ENCODE assay signal across 9 cellular contexts in the genomic region with DNA sequence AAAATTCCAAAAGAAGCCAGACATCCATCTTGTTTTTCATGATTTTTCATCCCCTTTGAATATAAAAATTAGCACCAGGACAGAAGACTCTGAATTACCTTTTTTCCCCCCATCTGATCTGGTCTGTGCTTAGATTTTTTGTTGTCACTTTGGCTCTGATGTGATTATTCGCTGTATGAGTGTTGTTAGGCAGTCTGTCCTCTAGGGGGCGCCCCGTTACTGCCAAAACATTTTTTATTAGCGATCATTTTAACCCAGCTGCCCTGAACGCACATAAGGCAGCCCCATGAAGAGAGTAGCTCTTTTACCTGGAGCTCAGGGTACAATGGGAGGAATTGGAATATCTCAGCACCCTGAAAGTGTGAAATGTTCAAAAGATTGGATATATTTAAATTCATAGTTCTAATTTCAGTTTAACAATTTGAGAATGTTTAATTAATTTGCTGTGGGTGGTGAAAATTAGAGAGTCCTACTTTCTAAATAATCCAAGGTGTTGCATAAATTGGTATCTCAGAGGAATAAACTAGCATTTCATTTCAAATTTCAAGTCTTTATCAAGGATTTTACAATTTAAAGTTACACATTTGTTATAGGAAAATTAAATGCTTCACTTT.
A peak's percentile ranks its signal among the peaks of the same experiment; 100 is the strongest.
DNase-seq lines count a peak whose midpoint lies in the region; ATAC-seq and TF ChIP-seq lines count a peak whose summit lies in the region.
"Had no signal": no experiment of that assay in that cellular context is flagged by ENCODE, and none has a peak within 500 bp of the region (broad histone marks: within the 10 kb centered on the region; RNA-seq: fewer than 3 reads in every experiment).

No MANE protein-coding gene starts in this region.

- H3K4me1 Mint-ChIP-seq in activated T-cell treated with anti-CD3 and anti-CD28 coated beads, Interleukin-2, amount 50 U/mL, for 4 hours (ENCODE audit: low read depth) = peaks cover 2% of the 10 kb centered on the region
- H3K4me1 Mint-ChIP-seq in nephron progenitor cell = peaks cover 5% of the 10 kb centered on the region

- no TSS peak for BruUV-seq in Panc1 (replicated peaks; lab: Mats Ljungman, UMichigan)

- H3K4me2 ChIP-seq in fibroblast of lung (ENCODE audit: extremely low read depth, insufficient read depth, low read length) = no peak overlapping the region

- in situ Hi-C loops in Panc1 (cut with HindIII; ENCODE audit: low pct_unique_long_range_greater_than_20kb, low sequenced_read_pairs) = no loop called here

- no peaks in the 10 kb centered on the region for H3K79me2 ChIP-seq in fibroblast of lung (ENCODE audit: control insufficient read depth, insufficient read depth, low read length)

- H3K9me3 ChIP-seq in Panc1 (ENCODE audit: control insufficient read depth, insufficient read depth, low read depth, low read length) (no peaks in the 10 kb centered on the region), fibroblast of lung (ENCODE audit: control insufficient read depth, insufficient read depth, low read depth, low read length) (no peaks in the 10 kb centered on the region)

- no peaks in the 10 kb centered on the region for H4K20me1 ChIP-seq in fibroblast of lung (ENCODE audit: control insufficient read depth, extremely low read depth, insufficient read depth, low read length)

- POLR2A ChIA-PET in Panc1 (lab: Charles Lee) = no interaction called here

- no peak overlapping the region for H2AFZ ChIP-seq in fibroblast of lung (ENCODE audit: low read length)

- H3K27me3 ChIP-seq in Panc1 (ENCODE audit: control insufficient read depth, insufficient read depth, low read length) (no peaks in the 10 kb centered on the region), fibroblast of lung (ENCODE audit: control insufficient read depth, insufficient read depth, low read length) (no peaks in the 10 kb centered on the region)

- H3K36me3 Mint-ChIP-seq in activated T-cell treated with anti-CD3 and anti-CD28 coated beads, Interleukin-2, amount 50 U/mL, for 4 hours (ENCODE audit: insufficient read depth) = peaks cover 30% of the 10 kb centered on the region
- H3K36me3 Mint-ChIP-seq in nephron progenitor cell (ENCODE audit: low read depth) = peaks cover 69% of the 10 kb centered on the region

- no peaks in the 10 kb centered on the region for H3K4me1 ChIP-seq in Panc1 (ENCODE audit: control insufficient read depth, insufficient read depth, low read length)
- no peaks in the 10 kb centered on the region for H3K4me1 ChIP-seq in fibroblast of lung (ENCODE audit: control insufficient read depth, extremely low read depth, insufficient read depth, low read length)

- H3K4me3 ChIP-seq in Panc1 (ENCODE audit: low read depth in 2 of 2, low read length in 2 of 2) (no peak overlapping the region), fibroblast of lung (replicated peaks in 1 of 4; ENCODE audit: control extremely low read depth in 1 of 4, insufficient read depth in 1 of 4, low read depth in 3 of 4, low read length in 4 of 4) (no peak overlapping the region)

- H3K27me3 Mint-ChIP-seq in activated T-cell treated with anti-CD3 and anti-CD28 coated beads, Interleukin-2, amount 50 U/mL, for 4 hours (ENCODE audit: low read depth) = no peaks in the 10 kb centered on the region
- no peaks in the 10 kb centered on the region for H3K27me3 Mint-ChIP-seq in nephron progenitor cell (ENCODE audit: low read depth, poor library complexity)

- peak; percentile 95 for TF ChIP-seq CTCF in Panc1 (IDR thresholded peaks at IDR 0.05)
- peak; percentile 79 to 87 for TF ChIP-seq CTCF in fibroblast of lung (conservative IDR thresholded peaks at IDR 0.05 in 1 of 2, IDR thresholded peaks at IDR 0.05 in 1 of 2; ENCODE audit: low read depth in 1 of 2, low read length in 2 of 2)
- peak; percentile 92 for TF ChIP-seq CTCF in nephron progenitor cell (IDR thresholded peaks at IDR 0.05)

- H3K27ac Mint-ChIP-seq in nephron progenitor cell = no peak overlapping the region
- H3K27ac Mint-ChIP-seq: T-helper 1 cell treated with Interleukin-12 subunit alpha and Interleukin-12 subunit beta and Interleukin-4 antibody, amounts not matched to agents 30 μg/mL and 1 μg/mL, for 36 hours had no signal

- no peak overlapping the region for H3K9ac ChIP-seq in fibroblast of lung (ENCODE audit: insufficient read depth, low read length)

- ATAC-seq in Panc1 (peak; percentile 85), GM18511 (IDR thresholded peaks at IDR 0.05; ENCODE audit: unreplicated experiment) (no peak)
- peak; percentile 81 to 91 for ATAC-seq in activated T-cell treated with anti-CD3 and anti-CD28 coated beads, Interleukin-2, amount 50 U/mL, for 4 hours

- H3K36me3 ChIP-seq in Panc1 (ENCODE audit: control insufficient read depth, insufficient read depth, low read length) (peaks cover 41% of the 10 kb centered on the region), fibroblast of lung (ENCODE audit: control insufficient read depth, insufficient read depth, low read length) (peaks cover 4% of the 10 kb centered on the region)

- H3K9me3 Mint-ChIP-seq in activated T-cell treated with anti-CD3 and anti-CD28 coated beads, Interleukin-2, amount 50 U/mL, for 4 hours = no peaks in the 10 kb centered on the region
- H3K9me3 Mint-ChIP-seq in nephron progenitor cell = no peaks in the 10 kb centered on the region
- H3K9me3 Mint-ChIP-seq: T-helper 1 cell treated with Interleukin-12 subunit alpha and Interleukin-12 subunit beta and Interleukin-4 antibody, amounts not matched to agents 30 μg/mL and 1 μg/mL, for 36 hours had no signal

- no peak overlapping the region for H3K27ac ChIP-seq in Panc1 (ENCODE audit: low read length)
- no peak overlapping the region for H3K27ac ChIP-seq in fibroblast of lung (ENCODE audit: insufficient read depth, low read length)

- CTCF ChIA-PET in Panc1 (lab: Charles Lee) = interaction anchor here (1.0 kb wide), 1 partner anchor 64 kb away, joined by 6 read pairs; no protein-coding TSS in a partner anchor

- H3K4me3 Mint-ChIP-seq in activated T-cell treated with anti-CD3 and anti-CD28 coated beads, Interleukin-2, amount 50 U/mL, for 4 hours = no peak overlapping the region
- H3K4me3 Mint-ChIP-seq in nephron progenitor cell = no peak overlapping the region
- H3K4me3 Mint-ChIP-seq: T-helper 1 cell treated with Interleukin-12 subunit alpha and Interleukin-12 subunit beta and Interleukin-4 antibody, amounts not matched to agents 30 μg/mL and 1 μg/mL, for 36 hours had no signal

- intact Hi-C loops in Panc1 (cut with micrococcal nuclease; ENCODE audit: unreplicated experiment) = loop anchor here (1.0 to 5.0 kb wide), 2 partner anchors 65 to 216 kb away; partner anchors contain the start of gene RPL7L1

- DNase-seq in DMS 273 treated with DMSO at 0.1 percent for 48 hours (lab: John Stamatoyannopoulos, UW) (peak; percentile 48), LHCN-M2 (ENCODE audit: low read depth) (peak; percentile 68), Panc1 (ENCODE audit: low read depth, low spot score) (peak; percentile 27), fibroblast of lung (ENCODE audit: low read depth in 2 of 2) (peak; percentile 52 to 74), nephron progenitor cell (peak; percentile 84)
- DNase-seq in activated T-cell treated with anti-CD3 and anti-CD28 coated beads, Interleukin-2, amount 50 U/mL, for 4 hours = peak; percentile 85
- DNase-seq in stimulated activated naive CD4-positive, alpha-beta T cell treated with Interleukin-2 at 50 U/mL for 16 hours (lab: John Stamatoyannopoulos, UW) = peak; percentile 74

Comparison
In these comparisons a context has a peak if more than half of its experiments do, and no peak if none do; other contexts are left out.
1. DNase-seq: peak in every context shown above with its lines; median percentile 85 in activated T-cell treated with anti-CD3 and anti-CD28 coated beads, Interleukin-2, amount 50 U/mL, for 4 hours; 84 in nephron progenitor cell; 74 in stimulated activated naive CD4-positive, alpha-beta T cell treated with Interleukin-2 at 50 U/mL for 16 hours; 68 in LHCN-M2; 63 in fibroblast of lung; 48 in DMS 273 treated with DMSO at 0.1 percent for 48 hours; 27 in Panc1.